In genomic region chr3:73236867-73237266, GRCh38 we compare ENCODE assay signal across 27 cellular contexts.
"Had no signal": no experiment of that assay in that cellular context is flagged by ENCODE, and none has a peak within 500 bp of the region (broad histone marks: within the 10 kb centered on the region; RNA-seq: fewer than 3 reads in every experiment).

No MANE protein-coding gene starts in this region.

- DNase-seq: cortex of kidney; effector memory CD8-positive, alpha-beta T cell; erythroblast; foreskin keratinocyte; glutamatergic neuron; heart right ventricle; hippocampal formation; left cardiac atrium; left lung; mesenchymal stem cell; naive thymus-derived CD8-positive, alpha-beta T cell; nephron progenitor cell; nucleus accumbens; psoas muscle; right cardiac atrium; sigmoid colon; spleen; stimulated activated CD4-positive, alpha-beta T cell treated with anti-CD3 and anti-CD28 coated beads, Interleukin-4, amount 100 ng/mL, for 4 hours; stimulated activated naive CD8-positive, alpha-beta T cell treated with anti-CD3 and anti-CD28 coated beads, Interleukin-15, Interleukin-2, amounts not matched to agents 100 U/mL and 50 U/mL, for 24 hours; substantia nigra; testis; tibial artery had no signal

- H3K4me3 Mint-ChIP-seq: effector memory CD8-positive, alpha-beta T cell; naive thymus-derived CD8-positive, alpha-beta T cell; nephron progenitor cell; stimulated activated memory B cell treated with anti-CD40 and anti-IgM and Interleukin-4, amounts not matched to agents 10 μg/mL and 1 μg/mL and 100 μg/mL, for 72 hours; type B pancreatic cell had no signal

- H3K4me3 ChIP-seq: heart right ventricle, left lung, psoas muscle, sigmoid colon, skin epidermis, spleen, testis, tibial artery had no signal

- H3K36me3 Mint-ChIP-seq: naive thymus-derived CD8-positive, alpha-beta T cell; stimulated activated memory B cell treated with anti-CD40 and anti-IgM and Interleukin-4, amounts not matched to agents 10 μg/mL and 1 μg/mL and 100 μg/mL, for 72 hours; type B pancreatic cell had no signal

- FAIRE-seq: endometrium, islet of Langerhans had no signal

- H3K27me3 ChIP-seq: foreskin keratinocyte, heart right ventricle, left lung, sigmoid colon, spleen, testis, tibial artery had no signal

- H3K27me3 Mint-ChIP-seq: effector memory CD8-positive, alpha-beta T cell; stimulated activated memory B cell treated with anti-CD40 and anti-IgM and Interleukin-4, amounts not matched to agents 10 μg/mL and 1 μg/mL and 100 μg/mL, for 72 hours; type B pancreatic cell had no signal

- H3K36me3 ChIP-seq: heart right ventricle, left lung, sigmoid colon, spleen, tibial artery had no signal

- H3K4me1 ChIP-seq: foreskin keratinocyte, left lung, psoas muscle, sigmoid colon, spleen, testis had no signal

- H3K27ac ChIP-seq: foreskin keratinocyte, heart right ventricle, left lung, psoas muscle, sigmoid colon, skin epidermis, spleen, testis, tibial artery had no signal

- ATAC-seq: effector memory CD8-positive, alpha-beta T cell; foreskin keratinocyte; heart right ventricle; left cardiac atrium; left lung; naive thymus-derived CD8-positive, alpha-beta T cell; psoas muscle; right cardiac atrium; stimulated activated memory B cell treated with anti-CD40 and anti-IgM and Interleukin-4, amounts not matched to agents 10 μg/mL and 1 μg/mL and 100 μg/mL, for 72 hours; stimulated activated naive CD8-positive, alpha-beta T cell treated with anti-CD3 and anti-CD28 coated beads, Interleukin-15, Interleukin-2, amounts not matched to agents 100 U/mL and 50 U/mL, for 24 hours had no signal

- H3K27ac Mint-ChIP-seq: effector memory CD8-positive, alpha-beta T cell; naive thymus-derived CD8-positive, alpha-beta T cell; nephron progenitor cell; stimulated activated memory B cell treated with anti-CD40 and anti-IgM and Interleukin-4, amounts not matched to agents 10 μg/mL and 1 μg/mL and 100 μg/mL, for 72 hours; type B pancreatic cell had no signal

- H3K4me1 Mint-ChIP-seq: naive thymus-derived CD8-positive, alpha-beta T cell; stimulated activated memory B cell treated with anti-CD40 and anti-IgM and Interleukin-4, amounts not matched to agents 10 μg/mL and 1 μg/mL and 100 μg/mL, for 72 hours had no signal

- H3K9me3 Mint-ChIP-seq: type B pancreatic cell had no signal

- H3K9me3 ChIP-seq: heart right ventricle, left lung, psoas muscle, sigmoid colon, spleen, testis, tibial artery had no signal
